9 cellular contexts compared by ENCODE assay signal in the genomic region with DNA sequence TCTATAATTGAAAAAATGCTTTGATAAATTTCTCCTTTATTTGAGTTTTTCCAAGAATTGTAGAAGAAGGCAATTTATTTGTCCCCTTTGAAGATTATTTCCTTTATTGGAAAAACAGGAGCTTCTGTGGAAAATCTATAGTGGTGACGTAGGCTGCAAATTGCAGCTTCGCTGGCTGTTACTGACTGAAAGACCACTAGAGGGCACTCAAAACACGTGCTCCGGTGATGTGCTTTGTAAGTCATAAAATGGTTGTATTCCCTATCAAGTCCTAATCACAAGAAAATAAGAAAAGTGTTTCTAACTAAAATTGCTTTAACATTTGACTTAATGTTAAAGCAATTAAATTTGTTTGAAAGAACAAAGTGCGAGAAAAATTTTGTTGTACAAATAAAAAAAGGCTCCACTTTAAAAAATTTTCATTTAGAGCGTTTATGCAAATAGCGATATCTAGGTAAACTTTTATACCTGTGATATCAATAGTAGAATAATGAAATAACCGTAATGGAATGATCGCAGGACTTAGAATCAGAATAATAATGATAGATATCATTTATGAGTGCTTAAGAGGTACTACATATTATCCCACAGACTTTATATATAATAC.
A peak's percentile ranks its signal among the peaks of the same experiment; 100 is the strongest.
DNase-seq lines count a peak whose midpoint lies in the region; TF ChIP-seq lines count a peak whose summit lies in the region.
"Had no signal": no experiment of that assay in that cellular context is flagged by ENCODE, and none has a peak within 500 bp of the region (broad histone marks: within the 10 kb centered on the region; RNA-seq: fewer than 3 reads in every experiment).

No MANE protein-coding gene starts in this region.

- H3K27me3 ChIP-seq in MG63, result no peaks in the 10 kb centered on the region

- peak; percentile 41 for DNase-seq in AG08395 (ENCODE audit: low spot score)
- DNase-seq in HFF-Myc (ENCODE audit: extremely low read depth, low read depth), result peak; percentile 12
- DNase-seq in MG63, result peak; percentile 25
- peak; percentile 63 for DNase-seq in SK-N-DZ (ENCODE audit: low spot score)
- peak; percentile 80 for DNase-seq in epithelial cell of esophagus (ENCODE audit: low read depth)
- peak; percentile 73 for DNase-seq in myocyte (ENCODE audit: low read depth)
- DNase-seq in T-helper 9 cell, result no peak

- no peaks in the 10 kb centered on the region for H3K9me3 ChIP-seq in MG63

- H3K4me3 ChIP-seq in HFF-Myc (replicated peaks; ENCODE audit: low read depth, low read length), result no peak overlapping the region
- no peak overlapping the region for H3K4me3 ChIP-seq in MG63
- no peak overlapping the region for H3K4me3 ChIP-seq in epithelial cell of esophagus (ENCODE audit: low read length)
- H3K4me3 ChIP-seq: skin epidermis had no signal

- no peaks in the 10 kb centered on the region for H3K36me3 ChIP-seq in MG63

- peak; percentile 82 for TF ChIP-seq CTCF in GM12872 (IDR thresholded peaks at IDR 0.05; ENCODE audit: insufficient read depth, low read depth, low read length)
- TF ChIP-seq CTCF in HFF-Myc (IDR thresholded peaks at IDR 0.05; ENCODE audit: low read depth, low read length, missing control alignments), result peak; percentile 74
- TF ChIP-seq CTCF in epithelial cell of esophagus (IDR thresholded peaks at IDR 0.05; ENCODE audit: insufficient read depth, low read depth, low read length, missing control alignments), result peak; percentile 96
